ENCODE assay signal across 25 cellular contexts in the genomic region with DNA sequence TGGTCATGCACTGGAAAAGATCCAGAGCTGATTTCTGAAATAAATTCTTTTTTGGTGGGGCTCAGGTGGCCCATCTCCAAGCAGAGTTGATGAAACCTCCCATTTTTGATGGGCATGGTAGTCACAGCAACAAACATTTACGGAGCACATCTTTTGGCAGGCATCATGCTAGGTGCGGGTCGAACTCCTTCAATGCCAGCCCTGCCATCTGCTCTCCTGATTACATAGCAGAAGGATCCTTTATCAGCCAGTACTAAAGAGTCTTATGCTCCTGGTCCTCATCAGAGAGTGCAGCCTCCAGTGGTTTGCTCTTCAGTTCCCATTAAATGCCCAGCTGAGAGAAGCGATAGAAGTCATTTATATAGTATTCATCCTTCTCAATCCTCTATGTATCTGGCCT.
"Had no signal": no experiment of that assay in that cellular context is flagged by ENCODE, and none has a peak within 500 bp of the region (broad histone marks: within the 10 kb centered on the region; RNA-seq: fewer than 3 reads in every experiment).

No MANE protein-coding gene starts in this region.

- H3K4me3 ChIP-seq: breast epithelium, colonic mucosa, gastroesophageal sphincter, hepatocyte, smooth muscle cell, stomach, thyroid gland, upper lobe of left lung, vagina had no signal

- ATAC-seq: activated CD8-positive, alpha-beta memory T cell treated with anti-CD3 and anti-CD28 coated beads, Interleukin-2, amount 10 ng/mL, durations not matched to agents 7 days and 5 days; activated CD8-positive, alpha-beta T cell treated with anti-CD3 and anti-CD28 coated beads, Interleukin-2, amount 10 ng/mL, durations not matched to agents 7 days and 5 days; activated naive CD8-positive, alpha-beta T cell treated with anti-CD3 and anti-CD28 coated beads, Interleukin-2, amount 50 U/mL, for 24 hours; gastroesophageal sphincter; left cardiac atrium; stimulated activated memory B cell treated with anti-CD40 and anti-IgM and Interleukin-4, amounts not matched to agents 10 μg/mL and 1 μg/mL and 100 μg/mL, for 72 hours had no signal

- DNase-seq: activated B cell treated with CpG ODN at 0.5 μM for 24 hours; activated CD4-positive, alpha-beta T cell treated with anti-CD3 and anti-CD28 coated beads, Interleukin-2, amount 50 U/mL, for 1 hour; activated CD8-positive, alpha-beta memory T cell treated with anti-CD3 and anti-CD28 coated beads, Interleukin-2, amount 10 ng/mL, durations not matched to agents 7 days and 5 days; activated CD8-positive, alpha-beta T cell treated with anti-CD3 and anti-CD28 coated beads, Interleukin-2, amount 10 ng/mL, durations not matched to agents 7 days and 5 days; activated naive CD8-positive, alpha-beta T cell treated with anti-CD3 and anti-CD28 coated beads, Interleukin-2, amount 50 U/mL, for 24 hours; activated T-cell treated with anti-CD3 and anti-CD28 coated beads, Interleukin-2, amount 50 U/mL, for 48 hours; amygdala; central memory CD4-positive, alpha-beta T cell; colonic mucosa; effector CD8-positive, alpha-beta T cell; left cardiac atrium; naive B cell; nephron progenitor cell; stimulated activated CD4-positive, alpha-beta T cell treated with anti-CD3 and anti-CD28 coated beads, Interleukin-1b, Interleukin-23, amount 100 ng/mL, for 48 hours; stimulated activated CD4-positive, alpha-beta T cell treated with anti-CD3 and anti-CD28 coated beads, Interleukin-4, amount 100 ng/mL, for 4 hours; stimulated activated CD8-positive, alpha-beta memory T cell treated with anti-CD3 and anti-CD28 coated beads, Interleukin-4, amount 100 ng/mL, for 48 hours; stomach; thyroid gland; upper lobe of left lung had no signal
